In genomic region chr1:174075245-174075692, GRCh38 we compare ENCODE assay signal across 10 cellular contexts.
"Had no signal": no experiment of that assay in that cellular context is flagged by ENCODE, and none has a peak within 500 bp of the region (broad histone marks: within the 10 kb centered on the region; RNA-seq: fewer than 3 reads in every experiment).

No MANE protein-coding gene starts in this region.

- DNase-seq: activated T-cell treated with anti-CD3 and anti-CD28 coated beads, Interleukin-2, amount 50 U/mL, for 1 hour; foreskin melanocyte; heart right ventricle; ovary; sigmoid colon; stimulated activated CD4-positive, alpha-beta T cell treated with anti-CD3 and anti-CD28 coated beads, Interleukin-12 subunit alpha, Interleukin-12 subunit beta, amount 100 ng/mL, for 4 hours; substantia nigra; trophoblast cell had no signal

- H3K9me3 ChIP-seq: heart right ventricle, ovary, sigmoid colon had no signal

- H3K4me3 Mint-ChIP-seq: activated naive CD4-positive, alpha-beta T cell treated with anti-CD3 and anti-CD28 coated beads, Interleukin-2, amount 50 U/mL, for 24 hours; memory B cell had no signal

- H3K27me3 ChIP-seq: heart right ventricle, ovary, sigmoid colon had no signal

- H3K36me3 ChIP-seq: heart right ventricle, ovary, sigmoid colon had no signal

- H3K9me3 Mint-ChIP-seq: memory B cell had no signal

- H3K27ac Mint-ChIP-seq: memory B cell had no signal

- H3K27ac ChIP-seq: heart right ventricle, ovary, sigmoid colon had no signal

- H3K4me3 ChIP-seq: heart right ventricle, ovary, sigmoid colon had no signal

- H3K36me3 Mint-ChIP-seq: activated naive CD4-positive, alpha-beta T cell treated with anti-CD3 and anti-CD28 coated beads, Interleukin-2, amount 50 U/mL, for 24 hours; memory B cell had no signal

- H3K27me3 Mint-ChIP-seq: activated naive CD4-positive, alpha-beta T cell treated with anti-CD3 and anti-CD28 coated beads, Interleukin-2, amount 50 U/mL, for 24 hours had no signal

- H3K4me1 Mint-ChIP-seq: activated naive CD4-positive, alpha-beta T cell treated with anti-CD3 and anti-CD28 coated beads, Interleukin-2, amount 50 U/mL, for 24 hours; memory B cell had no signal
